In the genomic region with DNA sequence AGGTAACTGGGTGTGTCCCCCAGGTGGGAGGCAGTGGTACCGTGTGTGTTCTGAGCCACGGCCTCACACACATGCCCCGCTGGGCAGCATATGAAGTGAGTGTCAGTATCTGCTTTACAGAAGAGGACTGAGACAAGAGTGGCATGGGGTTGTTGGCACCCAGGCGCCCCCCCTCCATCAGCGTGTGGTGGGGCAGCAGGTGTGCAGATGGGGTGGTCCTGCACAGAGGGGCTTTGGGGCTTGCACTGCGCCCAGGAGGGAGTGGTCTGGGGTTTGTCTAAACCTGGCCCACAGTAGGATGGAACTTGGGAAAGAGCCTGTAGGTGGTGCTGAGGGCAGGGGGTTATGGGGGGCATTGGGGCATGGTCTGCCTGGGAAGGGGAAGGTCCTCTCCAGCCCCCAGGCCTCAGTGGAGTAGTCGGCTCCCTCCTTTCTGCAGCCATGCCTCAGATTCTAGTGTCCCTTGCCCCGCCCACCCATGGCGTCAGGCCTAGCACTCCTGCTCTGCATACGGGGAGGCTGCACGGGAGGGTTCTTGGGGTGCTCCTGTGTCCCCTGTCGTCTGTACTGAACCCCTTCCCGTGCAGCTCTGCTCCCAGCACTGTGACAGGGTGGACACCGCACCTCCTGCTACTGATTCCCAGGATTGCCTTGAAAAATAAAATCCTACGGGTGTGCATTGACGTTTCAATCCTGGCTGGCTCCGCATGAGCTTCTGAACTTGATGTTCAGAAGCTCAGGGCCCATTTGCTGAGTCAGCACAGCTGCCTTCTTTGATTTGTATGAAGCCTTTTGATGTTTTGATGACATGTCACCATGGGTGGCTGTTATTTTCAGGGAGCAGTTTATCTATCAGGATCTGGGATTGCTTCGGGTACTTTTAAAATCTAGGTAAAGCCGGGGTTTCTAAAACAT, we compare ENCODE assay signal across 26 cellular contexts.
DNase-seq lines count a peak whose midpoint lies in the region; ATAC-seq, FAIRE-seq and TF ChIP-seq lines count a peak whose summit lies in the region.
"Had no signal": no experiment of that assay in that cellular context is flagged by ENCODE, and none has a peak within 500 bp of the region (broad histone marks: within the 10 kb centered on the region; RNA-seq: fewer than 3 reads in every experiment).

No MANE protein-coding gene starts in this region.

- FAIRE-seq in A549 (lab: Jason Lieb, UNC) = no peak
- FAIRE-seq: A204.1, endothelial cell of umbilical vein had no signal

- DNase-seq in A549 (ENCODE audit: low read depth in 1 of 2, low spot score in 1 of 2) (no peak), globus pallidus (ENCODE audit: low spot score) (peak; percentile 54), neural crest cell (ENCODE audit: low read depth, low spot score) (no peak), HCEC 1CT (no peak), GM20000 (ENCODE audit: low spot score) (no peak), NCI-H1930 (lab: John Stamatoyannopoulos, UW) (no peak)
- DNase-seq in activated naive CD8-positive, alpha-beta T cell treated with anti-CD3 and anti-CD28 coated beads for 36 hours = no peak
- DNase-seq in stimulated activated CD8-positive, alpha-beta memory T cell treated with anti-CD3 and anti-CD28 coated beads, Interleukin-4, amount 100 ng/mL, for 48 hours = no peak
- DNase-seq: activated CD4-positive, alpha-beta T cell treated with anti-CD3 and anti-CD28 coated beads for 48 hours; activated T-cell treated with anti-CD3 and anti-CD28 coated beads, Interleukin-2, amount 50 U/mL, for 24 hours; amniotic stem cell; DMS79 treated with DMSO at 0.1 percent for 48 hours; GOT3; left ventricle myocardium inferior; mucosa of descending colon; NCI-H1048; NCI-H1694 treated with DMSO at 0.1 percent for 48 hours; NCI-H526; RPMI8226; T-helper 2 cell; upper lobe of left lung had no signal

- 84% methylated on average over 18 of the region's 19 CpGs for WGBS in A549 (ENCODE audit: missing lambda C conversion rate)

- H3K4me1 ChIP-seq in A549 = no peaks in the 10 kb centered on the region
- H3K4me1 ChIP-seq: left ventricle myocardium inferior, neural progenitor cell, upper lobe of left lung had no signal

- no peak for ATAC-seq in A549
- ATAC-seq: mucosa of descending colon had no signal

- POLR2A ChIA-PET in A549 (lab: Yijun Ruan, JAX) = no interaction called here

- H3K27ac Mint-ChIP-seq in activated naive CD8-positive, alpha-beta T cell treated with anti-CD3 and anti-CD28 coated beads for 36 hours = peak overlapping the region; percentile 36
- H3K27ac Mint-ChIP-seq in neural crest cell (ENCODE audit: unreplicated experiment) = peak overlapping the region; percentile 67
- H3K27ac Mint-ChIP-seq: activated T-cell treated with anti-CD3 and anti-CD28 coated beads, Interleukin-2, amount 50 U/mL, for 24 hours; B cell; neural progenitor cell had no signal

- H3K27me3 Mint-ChIP-seq in activated naive CD8-positive, alpha-beta T cell treated with anti-CD3 and anti-CD28 coated beads for 36 hours = no peaks in the 10 kb centered on the region
- no peaks in the 10 kb centered on the region for H3K27me3 Mint-ChIP-seq in neural crest cell (ENCODE audit: low read depth)
- H3K27me3 Mint-ChIP-seq: activated T-cell treated with anti-CD3 and anti-CD28 coated beads, Interleukin-2, amount 50 U/mL, for 24 hours; B cell had no signal

- TF ChIP-seq POLR2A in A549 (IDR thresholded peaks at IDR 0.05; ENCODE audit: low read length) = no peak

- H3K4me3 ChIP-seq in A549 = no peak overlapping the region
- H3K4me3 ChIP-seq: left ventricle myocardium inferior, mucosa of descending colon, neural progenitor cell, upper lobe of left lung had no signal

- peaks cover 17% of the 10 kb centered on the region for H3K36me3 Mint-ChIP-seq in activated naive CD8-positive, alpha-beta T cell treated with anti-CD3 and anti-CD28 coated beads for 36 hours
- peaks cover 23% of the 10 kb centered on the region for H3K36me3 Mint-ChIP-seq in neural crest cell (ENCODE audit: low read depth)

- H3K27ac ChIP-seq in A549 = no peak overlapping the region
- H3K27ac ChIP-seq: HL-60, left ventricle myocardium inferior, neural progenitor cell, upper lobe of left lung had no signal

- no peak for TF ChIP-seq RAD21 in A549 (conservative IDR thresholded peaks at IDR 0.05 in 1 of 2, IDR thresholded peaks at IDR 0.05 in 1 of 2)

- no peak overlapping the region for H3K4me3 Mint-ChIP-seq in activated naive CD8-positive, alpha-beta T cell treated with anti-CD3 and anti-CD28 coated beads for 36 hours
- H3K4me3 Mint-ChIP-seq in neural crest cell = peak overlapping the region; percentile 3
- H3K4me3 Mint-ChIP-seq: activated T-cell treated with anti-CD3 and anti-CD28 coated beads, Interleukin-2, amount 50 U/mL, for 24 hours; B cell; neural progenitor cell had no signal

- TF ChIP-seq EP300 in A549 (IDR thresholded peaks at IDR 0.05) = no peak

- CTCF ChIA-PET in A549 (lab: Yijun Ruan, JAX) = interaction anchor here (1.5 kb wide), 1 partner anchor 40 kb away, joined by 6 read pairs; no protein-coding TSS in a partner anchor

- peaks cover 2% of the 10 kb centered on the region for H3K9me3 Mint-ChIP-seq in activated naive CD8-positive, alpha-beta T cell treated with anti-CD3 and anti-CD28 coated beads for 36 hours
- H3K9me3 Mint-ChIP-seq in neural crest cell = peaks cover 6% of the 10 kb centered on the region
- H3K9me3 Mint-ChIP-seq: activated T-cell treated with anti-CD3 and anti-CD28 coated beads, Interleukin-2, amount 50 U/mL, for 24 hours had no signal

- no peaks in the 10 kb centered on the region for H3K9me3 ChIP-seq in A549
- H3K9me3 ChIP-seq: mucosa of descending colon, upper lobe of left lung had no signal

- no peak overlapping the region for H3K4me2 ChIP-seq in A549
- H3K4me2 ChIP-seq: neural progenitor cell had no signal

- TF ChIP-seq CTCF in A549 (IDR thresholded peaks at IDR 0.05) = no peak
- no peak for TF ChIP-seq CTCF in neural crest cell (conservative IDR thresholded peaks at IDR 0.05)
- TF ChIP-seq CTCF in GM20000 (IDR thresholded peaks at IDR 0.05; ENCODE audit: extremely low read depth, missing control alignments) = no peak

- peaks cover 59% of the 10 kb centered on the region for H3K4me1 Mint-ChIP-seq in activated naive CD8-positive, alpha-beta T cell treated with anti-CD3 and anti-CD28 coated beads for 36 hours
- H3K4me1 Mint-ChIP-seq in neural crest cell = peaks cover 41% of the 10 kb centered on the region
- H3K4me1 Mint-ChIP-seq: B cell had no signal

TF ChIP-seq in A549, 52 proteins besides CTCF, POLR2A, EP300 and RAD21:
- TF ChIP-seq MAFK (IDR thresholded peaks at IDR 0.05; ENCODE audit: partially characterized antibody) = peak; percentile 95
- no peak for TF ChIP-seq MAZ (IDR thresholded peaks at IDR 0.05; ENCODE audit: borderline replicate concordance, low read depth, low read length)
- TF ChIP-seq NFE2L2 (conservative IDR thresholded peaks at IDR 0.05; ENCODE audit: low read length) = no peak
